In genomic region chr3:46717447-46718231, GRCh38 we compare ENCODE assay signal across 10 cellular contexts. TPM values are rescaled to one million over a fixed set of nuclear protein-coding genes. Genes with fewer than 3 reads are reported as not detected.
DNase-seq lines count a peak whose midpoint lies in the region; ATAC-seq and TF ChIP-seq lines count a peak whose summit lies in the region.
"Had no signal": no experiment of that assay in that cellular context is flagged by ENCODE, and none has a peak within 500 bp of the region (broad histone marks: within the 10 kb centered on the region; RNA-seq: fewer than 3 reads in every experiment).

PRSS50 (minus strand) TSS chr3:46717869; CDS start chr3:46717824, 45 bp downstream.

- H3K9me3 Mint-ChIP-seq in activated CD4-positive, alpha-beta T cell treated with anti-CD3 and anti-CD28 coated beads, Interleukin-2, amount 10 ng/mL, durations not matched to agents 24 days and 14 days, result peaks cover 4% of the 10 kb centered on the region
- peaks cover 4% of the 10 kb centered on the region for H3K9me3 Mint-ChIP-seq in stimulated activated memory B cell treated with anti-CD40 and anti-IgM and Interleukin-4, amounts not matched to agents 10 μg/mL and 1 μg/mL and 100 μg/mL, for 72 hours
- H3K9me3 Mint-ChIP-seq: T-helper 1 cell treated with Interleukin-12 subunit alpha and Interleukin-12 subunit beta and Interleukin-4 antibody, amounts not matched to agents 30 μg/mL and 1 μg/mL, for 36 hours had no signal

- H3K9me3 ChIP-seq in SK-N-SH (no peaks in the 10 kb centered on the region), left ventricle myocardium inferior (replicated peaks) (peaks cover 4% of the 10 kb centered on the region)

- no peaks in the 10 kb centered on the region for H3K36me3 Mint-ChIP-seq in activated CD4-positive, alpha-beta T cell treated with anti-CD3 and anti-CD28 coated beads, Interleukin-2, amount 10 ng/mL, durations not matched to agents 24 days and 14 days (ENCODE audit: low read depth)
- no peaks in the 10 kb centered on the region for H3K36me3 Mint-ChIP-seq in stimulated activated memory B cell treated with anti-CD40 and anti-IgM and Interleukin-4, amounts not matched to agents 10 μg/mL and 1 μg/mL and 100 μg/mL, for 72 hours

- H3K4me1 Mint-ChIP-seq in activated CD4-positive, alpha-beta T cell treated with anti-CD3 and anti-CD28 coated beads, Interleukin-2, amount 10 ng/mL, durations not matched to agents 24 days and 14 days, result no peaks in the 10 kb centered on the region
- H3K4me1 Mint-ChIP-seq in stimulated activated memory B cell treated with anti-CD40 and anti-IgM and Interleukin-4, amounts not matched to agents 10 μg/mL and 1 μg/mL and 100 μg/mL, for 72 hours, result peaks cover 8% of the 10 kb centered on the region

- no peak within 1 kb of the TSS for H3K9ac ChIP-seq in SK-N-SH

- no peaks in the 10 kb centered on the region for H3K9me2 ChIP-seq in SK-N-SH

- DNase-seq in activated CD4-positive, alpha-beta T cell treated with anti-CD3 and anti-CD28 coated beads, Interleukin-2, amount 10 ng/mL, durations not matched to agents 24 days and 14 days, result peak; percentile 63
- DNase-seq in activated CD4-positive, alpha-beta T cell treated with anti-CD3 and anti-CD28 coated beads, Interleukin-2, amount 50 U/mL, for 1 hour, result no peak
- DNase-seq in SK-N-SH (peak; percentile 68), left ventricle myocardium inferior (no peak), DMS 273 treated with DMSO at 0.1 percent for 48 hours (lab: John Stamatoyannopoulos, UW) (no peak)
- DNase-seq: caudate nucleus had no signal

- POLR2A ChIA-PET in SK-N-SH (lab: Yijun Ruan, JAX), result no interaction called here

- H3F3A ChIP-seq in SK-N-SH (replicated peaks; ENCODE audit: insufficient read depth), result no peaks in the 10 kb centered on the region

- peaks cover 14% of the 10 kb centered on the region for H3K27me3 Mint-ChIP-seq in activated CD4-positive, alpha-beta T cell treated with anti-CD3 and anti-CD28 coated beads, Interleukin-2, amount 10 ng/mL, durations not matched to agents 24 days and 14 days
- H3K27me3 Mint-ChIP-seq in stimulated activated memory B cell treated with anti-CD40 and anti-IgM and Interleukin-4, amounts not matched to agents 10 μg/mL and 1 μg/mL and 100 μg/mL, for 72 hours, result peaks cover 54% of the 10 kb centered on the region

- H3K36me3 ChIP-seq in SK-N-SH (replicated peaks in 1 of 2; ENCODE audit: control insufficient read depth in 1 of 2, insufficient read depth in 2 of 2, low read length in 1 of 2) (no peaks in the 10 kb centered on the region), left ventricle myocardium inferior (no peaks in the 10 kb centered on the region)

- TF ChIP-seq RAD21 in SK-N-SH (IDR thresholded peaks at IDR 0.05; ENCODE audit: low read length), result no peak

- CTCF ChIA-PET in SK-N-SH (lab: Yijun Ruan, JAX), result interaction anchor here (1.1 to 2.3 kb wide), 2 partner anchors 8 to 192 kb away, joined by 3 to 6 read pairs; no protein-coding TSS in a partner anchor

- no peak within 1 kb of the TSS for H3K4me2 ChIP-seq in SK-N-SH

- intact Hi-C loops in activated CD4-positive, alpha-beta T cell treated with anti-CD3 and anti-CD28 coated beads, Interleukin-2, amount 10 ng/mL, durations not matched to agents 24 days and 14 days (cut with micrococcal nuclease), result no loop called here
- intact Hi-C loops in left ventricle myocardium inferior (cut with micrococcal nuclease), result no loop called here

- no peaks in the 10 kb centered on the region for H3K27me3 ChIP-seq in SK-N-SH (ENCODE audit: insufficient read depth)
- H3K27me3 ChIP-seq in left ventricle myocardium inferior (ENCODE audit: low read depth), result peaks cover 62% of the 10 kb centered on the region

- TF ChIP-seq CTCF in SK-N-SH (IDR thresholded peaks at IDR 0.05) (peak; percentile 41), left ventricle myocardium inferior (IDR thresholded peaks at IDR 0.05; ENCODE audit: borderline replicate concordance) (peak; percentile 24)

- H3K27ac ChIP-seq in SK-N-SH (ENCODE audit: low read depth in 2 of 2, low read length in 1 of 2) (no peak within 1 kb of the TSS), left ventricle myocardium inferior (replicated peaks) (no peak within 1 kb of the TSS)

- H3K4me3 ChIP-seq in SK-N-SH (ENCODE audit: low read depth in 2 of 2, low read length in 1 of 2), result no peak within 1 kb of the TSS
- no peak within 1 kb of the TSS for H3K4me3 ChIP-seq in left ventricle myocardium inferior

- WGBS in SK-N-SH (ENCODE audit: low lambda C conversion rate), result 78% methylated on average over 26 of the region's 61 CpGs

- TF ChIP-seq EP300 in SK-N-SH (IDR thresholded peaks at IDR 0.05; ENCODE audit: borderline replicate concordance in 1 of 2, low read depth in 1 of 2, low read length in 1 of 2), result no peak

- H3K4me3 Mint-ChIP-seq in activated CD4-positive, alpha-beta T cell treated with anti-CD3 and anti-CD28 coated beads, Interleukin-2, amount 10 ng/mL, durations not matched to agents 24 days and 14 days, result no peak within 1 kb of the TSS
- H3K4me3 Mint-ChIP-seq in stimulated activated memory B cell treated with anti-CD40 and anti-IgM and Interleukin-4, amounts not matched to agents 10 μg/mL and 1 μg/mL and 100 μg/mL, for 72 hours, result no peak within 1 kb of the TSS
- H3K4me3 Mint-ChIP-seq: T-helper 1 cell treated with Interleukin-12 subunit alpha and Interleukin-12 subunit beta and Interleukin-4 antibody, amounts not matched to agents 30 μg/mL and 1 μg/mL, for 36 hours had no signal

- no peak within 1 kb of the TSS for H3K27ac Mint-ChIP-seq in activated CD4-positive, alpha-beta T cell treated with anti-CD3 and anti-CD28 coated beads, Interleukin-2, amount 10 ng/mL, durations not matched to agents 24 days and 14 days
- H3K27ac Mint-ChIP-seq in stimulated activated memory B cell treated with anti-CD40 and anti-IgM and Interleukin-4, amounts not matched to agents 10 μg/mL and 1 μg/mL and 100 μg/mL, for 72 hours, result no peak within 1 kb of the TSS
- H3K27ac Mint-ChIP-seq: T-helper 1 cell treated with Interleukin-12 subunit alpha and Interleukin-12 subunit beta and Interleukin-4 antibody, amounts not matched to agents 30 μg/mL and 1 μg/mL, for 36 hours had no signal

- no peaks in the 10 kb centered on the region for H3K79me2 ChIP-seq in SK-N-SH (ENCODE audit: insufficient read depth)

- peak; percentile 29 for ATAC-seq in stimulated activated memory B cell treated with anti-CD40 and anti-IgM and Interleukin-4, amounts not matched to agents 10 μg/mL and 1 μg/mL and 100 μg/mL, for 72 hours
- no peak for ATAC-seq in HG02870 (IDR thresholded peaks at IDR 0.05; ENCODE audit: unreplicated experiment)
- no peak for ATAC-seq in GM18861 (IDR thresholded peaks at IDR 0.05; ENCODE audit: unreplicated experiment)

- no peaks in the 10 kb centered on the region for H3K4me1 ChIP-seq in SK-N-SH (ENCODE audit: control insufficient read depth in 1 of 2, insufficient read depth in 2 of 2, low read depth in 1 of 2, low read length in 1 of 2)
- H3K4me1 ChIP-seq in left ventricle myocardium inferior, result no peaks in the 10 kb centered on the region

- H2AFZ ChIP-seq in SK-N-SH (ENCODE audit: low read depth), result no peak within 1 kb of the TSS

- no peaks in the 10 kb centered on the region for H4K20me1 ChIP-seq in SK-N-SH (ENCODE audit: insufficient read depth)

TF ChIP-seq in SK-N-SH, 30 proteins besides CTCF, POLR2A, EP300 and RAD21:
- TF ChIP-seq ELF1 (IDR thresholded peaks at IDR 0.05) (no peak), GABPA (IDR thresholded peaks at IDR 0.05; ENCODE audit: low read depth) (no peak), NRF1 (IDR thresholded peaks at IDR 0.05; ENCODE audit: low read depth, low read length) (no peak), USF1 (IDR thresholded peaks at IDR 0.05; ENCODE audit: borderline replicate concordance, low read depth) (no peak)

RNA-seq across cellular contexts. Expression of gene PRSS50, which starts in this region (rescaled TPM):
- not detected in 2 replicates for total RNA-seq in activated CD4-positive, alpha-beta T cell treated with anti-CD3 and anti-CD28 coated beads, Interleukin-2, amount 10 ng/mL, durations not matched to agents 24 days and 14 days
- not detected in 2 replicates for polyA plus RNA-seq in SK-N-SH (2012; rRNA removed)
- polyA plus RNA-seq in SK-N-SH (2012; cell fraction: cytosol; rRNA removed), result 0.01 TPM in 1 of 2 replicates, not detected in the other
- polyA plus RNA-seq in SK-N-SH (2012; cell fraction: nucleus; rRNA removed), result 0.18 and 0.32 TPM in 2 replicates
- 0.22 TPM for total RNA-seq in left ventricle myocardium inferior

Comparison
In these comparisons a context has a peak if more than half of its experiments do, and no peak if none do; other contexts are left out.
1. Peak in DNase-seq in activated CD4-positive, alpha-beta T cell treated with anti-CD3 and anti-CD28 coated beads, Interleukin-2, amount 10 ng/mL, durations not matched to agents 24 days and 14 days; RNA of the gene not detected or under 1 TPM.
2. Peak in DNase-seq in SK-N-SH; RNA of the gene not detected or under 1 TPM.